ENCODE assay signal across 1 cellular context in genomic region chr1:27366411-27367159, GRCh38.
TF ChIP-seq lines count a peak whose summit lies in the region.

Gene MAP3K6, minus strand, starts transcription at chr1:27366961. Its CDS starts 364 bp downstream, at chr1:27366597.

TF ChIP-seq in K562, 482 proteins besides CTCF, POLR2A, EP300 and RAD21 (continued from another document and continues in another):
- TF ChIP-seq E2F8 (IDR thresholded peaks at IDR 0.05; ENCODE audit: low read depth, partially characterized antibody) (peak; percentile 87), ZFX (CRISPR knock-in tag; IDR thresholded peaks at IDR 0.05) (peak; percentile 62), TAF15 (IDR thresholded peaks at IDR 0.05; ENCODE audit: low read depth, low read length) (no peak), DDX20 (tag; IDR thresholded peaks at IDR 0.05; ENCODE audit: low read depth) (no peak), RBM39 (optimal IDR thresholded peaks at IDR 0.05; ENCODE audit: low read depth, low read length) (no peak), MEF2D (tag; conservative IDR thresholded peaks at IDR 0.05; ENCODE audit: low read depth) (no peak), ETV1 (tag; conservative IDR thresholded peaks at IDR 0.05; ENCODE audit: low read depth) (peak; percentile 61; the same call in 1 of the 2 replicates), POLR2G (IDR thresholded peaks at IDR 0.05; ENCODE audit: low read depth, low read length) (peak; percentile 84), NCOA4 (IDR thresholded peaks at IDR 0.05; ENCODE audit: partially characterized antibody) (no peak), SMARCE1 (IDR thresholded peaks at IDR 0.05) (no peak), VEZF1 (CRISPR knock-in tag; IDR thresholded peaks at IDR 0.05) (peak; percentile 52), RBM22 (IDR thresholded peaks at IDR 0.05; ENCODE audit: low read depth, low read length, poor library complexity, severe bottlenecking) (no peak), MAFK (IDR thresholded peaks at IDR 0.05; ENCODE audit: low read length) (no peak), CHD4 (IDR thresholded peaks at IDR 0.05; ENCODE audit: insufficient read depth, insufficient replicate concordance, low read depth, low read length, poor library complexity, severe bottlenecking) (no peak), GTF2B (IDR thresholded peaks at IDR 0.05; ENCODE audit: extremely low read depth, insufficient read length) (no peak), CEBPG (CRISPR knock-in tag; IDR thresholded peaks at IDR 0.05) (no peak), CEBPG (tag; conservative IDR thresholded peaks at IDR 0.05 in 1 of 2, IDR thresholded peaks at IDR 0.05 in 1 of 2) (no peak), ILF3 (IDR thresholded peaks at IDR 0.05; ENCODE audit: borderline replicate concordance) (no peak), DLX4 (CRISPR knock-in tag; IDR thresholded peaks at IDR 0.05) (no peak), PREB (CRISPR knock-in tag; IDR thresholded peaks at IDR 0.05) (peak; percentile 72; the same call in 1 of the 2 replicates), CHAMP1 (IDR thresholded peaks at IDR 0.05) (no peak), TARDBP (IDR thresholded peaks at IDR 0.05) (no peak), LEF1 (IDR thresholded peaks at IDR 0.05) (no peak), FOXK2 (conservative IDR thresholded peaks at IDR 0.05 in 1 of 2, IDR thresholded peaks at IDR 0.05 in 1 of 2; ENCODE audit: low read depth in 2 of 2) (no peak), AFF4 (CRISPR knock-in tag; IDR thresholded peaks at IDR 0.05) (0 out of 2 replicates have a peak, but pooled peaks have one; percentile 12), BRCA1 (IDR thresholded peaks at IDR 0.05) (no peak), BRCA1 (CRISPR knock-in tag; IDR thresholded peaks at IDR 0.05) (no peak), WHSC1 (IDR thresholded peaks at IDR 0.05; ENCODE audit: low read length) (no peak), CBX3 (IDR thresholded peaks at IDR 0.05; ENCODE audit: borderline replicate concordance in 1 of 2, low read length in 2 of 2) (no peak), EZH2 (IDR thresholded peaks at IDR 0.05; ENCODE audit: borderline replicate concordance, low read depth, low read length) (no peak), FOXO4 (CRISPR knock-in tag; IDR thresholded peaks at IDR 0.05) (no peak), PRDM10 (IDR thresholded peaks at IDR 0.05; ENCODE audit: partially characterized antibody) (no peak), CCAR2 (IDR thresholded peaks at IDR 0.05; ENCODE audit: low read depth, low read length) (no peak), SRSF1 (IDR thresholded peaks at IDR 0.05; ENCODE audit: low read depth, low read length) (no peak), ZNF431 (CRISPR knock-in tag; IDR thresholded peaks at IDR 0.05) (no peak), CBX2 (IDR thresholded peaks at IDR 0.05; ENCODE audit: insufficient read depth, low read length, poor library complexity, severe bottlenecking) (no peak), CLOCK (CRISPR knock-in tag; IDR thresholded peaks at IDR 0.05; ENCODE audit: borderline replicate concordance) (no peak), HMG20A (CRISPR knock-in tag; conservative IDR thresholded peaks at IDR 0.05) (no peak), NCOA2 (IDR thresholded peaks at IDR 0.05; ENCODE audit: partially characterized antibody in 2 of 2) (no peak), CAMTA2 (CRISPR knock-in tag; conservative IDR thresholded peaks at IDR 0.05) (no peak), KLF10 (CRISPR knock-in tag; IDR thresholded peaks at IDR 0.05) (no peak), ZNF57 (CRISPR knock-in tag; IDR thresholded peaks at IDR 0.05) (no peak)
